8 cellular contexts compared by ENCODE assay signal in genomic region chr3:43621406-43621973, GRCh38. TPM values are rescaled to one million over a fixed set of nuclear protein-coding genes. Genes with fewer than 3 reads are reported as not detected.
DNase-seq lines count a peak whose midpoint lies in the region; ATAC-seq, FAIRE-seq and TF ChIP-seq lines count a peak whose summit lies in the region.

No MANE protein-coding gene starts in this region.

- H2BK20ac ChIP-seq in H1 (ENCODE audit: low read length): no peak overlapping the region

- no peak overlapping the region for H3K23ac ChIP-seq in H1 (ENCODE audit: insufficient read length)

- H3K4me1 ChIP-seq in OCI-LY1 (ENCODE audit: insufficient read depth, low read length, severe bottlenecking) (peaks cover 11% of the 10 kb centered on the region), H1 (replicated peaks in 1 of 4; ENCODE audit: control insufficient read depth in 3 of 4, insufficient read depth in 4 of 4, low read length in 3 of 4) (peaks cover 0 to 3% (median 1%) of the 10 kb centered on the region in 4 experiments; a peak in 2 of 7 replicates), mucosa of rectum (ENCODE audit: control insufficient read depth in 2 of 2, insufficient read depth in 2 of 2, low read length in 2 of 2) (peaks cover 0 to 14% of the 10 kb centered on the region in 2 donors)

- H3K9ac ChIP-seq in OCI-LY1 (ENCODE audit: low read length) (peak overlapping the region; percentile 58), H1 (replicated peaks in 1 of 4; ENCODE audit: extremely low read depth in 1 of 4, low read depth in 3 of 4, low read length in 3 of 4) (peak overlapping the region; percentile 75 to 99 (median 80)), mucosa of rectum (ENCODE audit: low read depth in 1 of 2, low read length in 2 of 2) (peak overlapping the region; percentile 71 to 98)

- no peak for TF ChIP-seq POLR2A in H1 (IDR thresholded peaks at IDR 0.05; ENCODE audit: control extremely low read depth in 1 of 2, low read depth in 2 of 2, low read length in 2 of 2)

- H4K8ac ChIP-seq in H1 (ENCODE audit: extremely low read depth, insufficient read depth, low read length): peak overlapping the region; percentile 88

- DNase-seq in NCI-H146 (lab: John Stamatoyannopoulos, UW) (peak; percentile 2), NCI-H146 treated with DMSO at 0.1 percent for 48 hours (lab: John Stamatoyannopoulos, UW; ENCODE audit: unreplicated experiment) (no peak), H1 (ENCODE audit: low read depth in 1 of 2, low spot score in 2 of 2) (no peak), midbrain (lab: John Stamatoyannopoulos, UW) (no peak), cerebellar cortex (ENCODE audit: low spot score) (no peak)

- FAIRE-seq in H1 (lab: Jason Lieb, UNC): no peak

- no peaks in the 10 kb centered on the region for H3K27me3 ChIP-seq in OCI-LY1 (ENCODE audit: insufficient read depth, low read length)
- no peaks in the 10 kb centered on the region for H3K27me3 ChIP-seq in H1 (replicated peaks in 1 of 4; ENCODE audit: control insufficient read depth in 3 of 4, extremely low read depth in 1 of 4, insufficient read depth in 3 of 4, low read length in 3 of 4)
- H3K27me3 ChIP-seq in mucosa of rectum (ENCODE audit: control insufficient read depth in 2 of 2, insufficient read depth in 2 of 2, low read length in 2 of 2): no peaks in the 10 kb centered on the region

- H4K20me1 ChIP-seq in OCI-LY1 (ENCODE audit: insufficient read depth, low read length): no peaks in the 10 kb centered on the region
- no peaks in the 10 kb centered on the region for H4K20me1 ChIP-seq in H1 (replicated peaks in 1 of 2; ENCODE audit: control insufficient read depth in 1 of 2, insufficient read depth in 2 of 2, low read length in 2 of 2)

- CTCF ChIA-PET in H1 (lab: Charles Lee; ENCODE audit: partially characterized antibody): interaction anchor here (1.4 kb wide), 1 partner anchor 11 kb away, joined by 4 read pairs; no protein-coding TSS in a partner anchor

- no peak overlapping the region for H2BK120ac ChIP-seq in H1 (replicated peaks; ENCODE audit: low read depth, low read length)

- 0 out of 2 replicates have a peak overlapping the region, but pooled peaks have one; percentile 27 for H3K18ac ChIP-seq in H1 (ENCODE audit: extremely low read depth, low read length)

- no peaks in the 10 kb centered on the region for H3K79me2 ChIP-seq in OCI-LY1 (ENCODE audit: insufficient read depth, low read length)
- peaks cover 0 to 42% of the 10 kb centered on the region in 2 experiments; a peak in 2 of 4 replicates for H3K79me2 ChIP-seq in H1 (ENCODE audit: control insufficient read depth in 1 of 2, insufficient read depth in 2 of 2, low read length in 2 of 2)

- H2BK12ac ChIP-seq in H1 (ENCODE audit: low read depth, low read length): peak overlapping the region; percentile 50

- no peak for TF ChIP-seq CTCF in OCI-LY1 (IDR thresholded peaks at IDR 0.05; ENCODE audit: low read length)
- no peak for TF ChIP-seq CTCF in H1 (IDR thresholded peaks at IDR 0.05; ENCODE audit: control extremely low read depth in 1 of 3, insufficient read depth in 1 of 3, low read depth in 1 of 3, low read length in 3 of 3)

- POLR2A ChIA-PET in H1 (lab: Charles Lee; ENCODE audit: partially characterized antibody): interaction anchor here (1.0 to 1.6 kb wide), 4 partner anchors 10 to 68 kb away, joined by 3 to 10 read pairs (median 5); partner anchors contain the start of gene ABHD5

- H4K5ac ChIP-seq in H1 (ENCODE audit: insufficient read length, low read depth, low read length): peak overlapping the region; percentile 33

- H3K4me3 ChIP-seq in OCI-LY1 (ENCODE audit: low read depth, low read length, poor library complexity, severe bottlenecking) (peak overlapping the region; percentile 68), H1 (ENCODE audit: extremely low read depth in 1 of 4, insufficient read depth in 2 of 4, low read depth in 3 of 4, low read length in 4 of 4) (peak overlapping the region; percentile 66 to 97 (median 83)), mucosa of rectum (ENCODE audit: low read length in 2 of 2) (peak overlapping the region; percentile 83 to 89)

- H3K9me3 ChIP-seq in OCI-LY1 (ENCODE audit: low read length) (no peaks in the 10 kb centered on the region), H1 (ENCODE audit: insufficient read depth in 2 of 2, low read depth in 1 of 2, low read length in 1 of 2) (no peaks in the 10 kb centered on the region), mucosa of rectum (ENCODE audit: control insufficient read depth in 2 of 2, low read length in 2 of 2) (no peaks in the 10 kb centered on the region)

- H2AFZ ChIP-seq in OCI-LY1 (ENCODE audit: low read length) (no peak overlapping the region; the same call in 1 of the 2 replicates), H1 (ENCODE audit: low read length) (0 out of 2 replicates have a peak overlapping the region, but pooled peaks have one; percentile 66)

- H3K56ac ChIP-seq in H1 (replicated peaks; ENCODE audit: insufficient read length, low read depth, low read length): peak overlapping the region; percentile 66

- 2% methylated on average over 31 of the region's 44 CpGs; no CpG with 5 or more reads in 1 of the 2 experiments for WGBS in H1 (ENCODE audit: extremely low coverage in 1 of 2, insufficient coverage in 1 of 2, insufficient read length in 1 of 2, insufficient replicate concordance in 2 of 2, low coverage in 1 of 2, low lambda C conversion rate in 2 of 2, missing lambda C conversion rate in 1 of 2), 2 experiments

- TF ChIP-seq EP300 in H1 (IDR thresholded peaks at IDR 0.05; ENCODE audit: borderline replicate concordance in 1 of 2, low read depth in 2 of 2, low read length in 2 of 2): no peak

- H3K36me3 ChIP-seq in OCI-LY1 (ENCODE audit: insufficient read depth, low read length): no peaks in the 10 kb centered on the region
- no peaks in the 10 kb centered on the region for H3K36me3 ChIP-seq in H1 (ENCODE audit: control insufficient read depth in 2 of 4, insufficient read depth in 4 of 4, low read length in 3 of 4)
- no peaks in the 10 kb centered on the region for H3K36me3 ChIP-seq in mucosa of rectum (ENCODE audit: control insufficient read depth in 2 of 2, insufficient read depth in 2 of 2, low read length in 2 of 2)

- H4K91ac ChIP-seq in H1 (replicated peaks; ENCODE audit: insufficient read length, low read length): no peak overlapping the region

- no peaks in the 10 kb centered on the region for H3F3A ChIP-seq in OCI-LY1 (ENCODE audit: insufficient read depth, low read length)

- no peak overlapping the region for H3K27ac ChIP-seq in OCI-LY1 (ENCODE audit: low read depth, low read length, poor library complexity, severe bottlenecking)
- H3K27ac ChIP-seq in H1 (ENCODE audit: low read depth, low read length): peak overlapping the region; percentile 72
- H3K27ac ChIP-seq in mucosa of rectum (ENCODE audit: low read depth in 2 of 2, low read length in 2 of 2): peak overlapping the region; percentile 83 to 91

- no peaks in the 10 kb centered on the region for H3K9me2 ChIP-seq in OCI-LY1 (ENCODE audit: low read depth, low read length)

- peaks cover 8% of the 10 kb centered on the region; the same call in 1 of the 2 replicates for H3K23me2 ChIP-seq in H1 (ENCODE audit: low read depth, low read length)

- no peak overlapping the region for H2AK5ac ChIP-seq in H1 (ENCODE audit: low read depth, low read length)

- no peak overlapping the region for H3K14ac ChIP-seq in H1 (ENCODE audit: insufficient read length)

- H2BK15ac ChIP-seq in H1 (ENCODE audit: low read length): no peak overlapping the region

- no peak for TF ChIP-seq RAD21 in H1 (IDR thresholded peaks at IDR 0.05 in 1 of 2, conservative IDR thresholded peaks at IDR 0.05 in 1 of 2; ENCODE audit: low read depth in 2 of 2, low read length in 2 of 2)

- H3K4me2 ChIP-seq in OCI-LY1 (ENCODE audit: low read length) (peak overlapping the region; percentile 74), H1 (ENCODE audit: insufficient read depth in 1 of 2, low read depth in 2 of 2, low read length in 2 of 2) (peak overlapping the region; percentile 65 to 80)

- no peak overlapping the region for H3K4ac ChIP-seq in H1 (replicated peaks; ENCODE audit: insufficient read length, low read depth, low read length)

- H3K79me1 ChIP-seq in H1 (ENCODE audit: low read depth, low read length): peaks cover 8% of the 10 kb centered on the region

- H2BK5ac ChIP-seq in H1 (ENCODE audit: low read depth, low read length): no peak overlapping the region

- no peak for ATAC-seq in HG02588 (IDR thresholded peaks at IDR 0.05; ENCODE audit: unreplicated experiment)

TF ChIP-seq in H1, 55 proteins besides CTCF, POLR2A, EP300 and RAD21:
- TF ChIP-seq CBX8 (IDR thresholded peaks at IDR 0.05; ENCODE audit: borderline replicate concordance, low read depth, low read length) (no peak), POLR2AphosphoS5 (IDR thresholded peaks at IDR 0.05; ENCODE audit: low read depth, low read length) (no peak), KDM4A (IDR thresholded peaks at IDR 0.05; ENCODE audit: low read depth, low read length, severe bottlenecking) (peak; percentile 74), ASH2L (IDR thresholded peaks at IDR 0.05; ENCODE audit: low read length) (peak; percentile 72), TAF7 (optimal IDR thresholded peaks at IDR 0.05; ENCODE audit: borderline replicate concordance, low read depth, low read length) (peak; percentile 43), PHF8 (conservative IDR thresholded peaks at IDR 0.05; ENCODE audit: low read depth, low read length) (peak; percentile 73), EZH2 (IDR thresholded peaks at IDR 0.05; ENCODE audit: low read depth, low read length, severe bottlenecking) (no peak)
- TF ChIP-seq, protein P1, sequence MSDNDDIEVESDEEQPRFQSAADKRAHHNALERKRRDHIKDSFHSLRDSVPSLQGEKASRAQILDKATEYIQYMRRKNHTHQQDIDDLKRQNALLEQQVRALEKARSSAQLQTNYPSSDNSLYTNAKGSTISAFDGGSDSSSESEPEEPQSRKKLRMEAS (IDR thresholded peaks at IDR 0.05): peak; percentile 4; the same call in 1 of the 2 replicates

RNA-seq across cellular contexts. Expression of gene ANO10, which starts 0.3 kb away (rescaled TPM):
- 53.2 and 53.6 TPM in 2 replicates for total RNA-seq in H1 (2021; fragmentation: NEBNext Ultra II Directional; extraction: Animal tissue kit (Norgen Biotek cat#: 25700))
- polyA plus RNA-seq in H1 (2011; rRNA removed): 23.2 and 38.0 TPM in 2 replicates
- 26.8 TPM for polyA plus RNA-seq in H1 (2011; cell fraction: cytosol; rRNA removed)
- polyA plus RNA-seq in H1 (2011; cell fraction: nucleus; rRNA removed): 23.6 TPM
- 33.2 to 39.5 TPM (median 36.4 TPM) in 4 replicates for polyA plus RNA-seq in H1 (2012, experiment 1 of 2)
- 19.9 TPM for polyA plus RNA-seq in H1 (2012, experiment 2 of 2)
- 45.3 TPM for polyA plus RNA-seq in H1 (2013, experiment 1 of 2)
- polyA plus RNA-seq in H1 (2013, experiment 2 of 2): 44.9 TPM
- polyA minus RNA-seq in H1 (2011; rRNA and poly(A)+ RNA removed): 61.6 and 95.4 TPM in 2 replicates
- 25.0 TPM for polyA minus RNA-seq in H1 (2011; cell fraction: cytosol; rRNA and poly(A)+ RNA removed)
- polyA minus RNA-seq in H1 (2011; cell fraction: nucleus; rRNA and poly(A)+ RNA removed): 63.2 TPM
